Comparison of ENCODE assay signal across 7 cellular contexts in genomic region chr16:88470396-88470680, GRCh38. TPM values are rescaled to one million over a fixed set of nuclear protein-coding genes. Genes with fewer than 3 reads are reported as not detected.
DNase-seq lines count a peak whose midpoint lies in the region; ATAC-seq lines count a peak whose summit lies in the region.
"Not testable (repeated sequence)": the region's sequence is repeated elsewhere in the genome, so short reads cannot be mapped to it uniquely, and the experiment has no call there.

No MANE protein-coding gene starts in this region.

- DNase-seq in CD4-positive, alpha-beta memory T cell = peak; percentile 56 to 78 (median 64)
- DNase-seq in T-helper 17 cell; activated CD8-positive, alpha-beta T cell treated with anti-CD3 and anti-CD28 coated beads, Interleukin-2, amount 10 ng/mL, durations not matched to agents 7 days and 5 days; memory B cell (ENCODE audit: low spot score in 2 of 2); neuronal stem cell (ENCODE audit: low spot score): not testable (repeated sequence)
- peak in 1 of 2 donors; percentile 32 for DNase-seq in central memory CD8-positive, alpha-beta T cell (ENCODE audit: low spot score in 2 of 2)

- not testable (repeated sequence) for H3K27me3 Mint-ChIP-seq in CD4-positive, alpha-beta memory T cell; T-helper 17 cell; activated CD8-positive, alpha-beta T cell treated with anti-CD3 and anti-CD28 coated beads, Interleukin-2, amount 10 ng/mL, durations not matched to agents 7 days and 5 days (ENCODE audit: low read depth); activated naive CD4-positive, alpha-beta T cell treated with anti-CD3 and anti-CD28 coated beads, Interleukin-2, amount 50 U/mL, for 24 hours; central memory CD8-positive, alpha-beta T cell; memory B cell

- H4K8ac ChIP-seq in neuronal stem cell (ENCODE audit: low read depth, low read length) = not testable (repeated sequence)

- H3K4ac ChIP-seq in neuronal stem cell (ENCODE audit: low read length) = not testable (repeated sequence)

- not testable (repeated sequence) for H3K36me3 Mint-ChIP-seq in CD4-positive, alpha-beta memory T cell; T-helper 17 cell (ENCODE audit: low read depth); activated CD8-positive, alpha-beta T cell treated with anti-CD3 and anti-CD28 coated beads, Interleukin-2, amount 10 ng/mL, durations not matched to agents 7 days and 5 days (ENCODE audit: low read depth); activated naive CD4-positive, alpha-beta T cell treated with anti-CD3 and anti-CD28 coated beads, Interleukin-2, amount 50 U/mL, for 24 hours; memory B cell
- H3K36me3 Mint-ChIP-seq in central memory CD8-positive, alpha-beta T cell (ENCODE audit: insufficient read depth) = peaks cover 42% of the 10 kb centered on the region

- POLR2A ChIA-PET in CD4-positive, alpha-beta memory T cell (lab: Charles Lee; ENCODE audit: partially characterized antibody) = interaction anchor here (1.1 to 2.3 kb wide), 2 partner anchors 15 to 17 kb away, joined by 5 to 11 read pairs; partner anchors contain the start of gene ZFPM1
- POLR2A ChIA-PET in activated CD8-positive, alpha-beta T cell treated with anti-CD3 and anti-CD28 coated beads, Interleukin-2, amount 10 ng/mL, durations not matched to agents 7 days and 5 days (lab: Charles Lee) = not testable (repeated sequence)

- CTCF ChIA-PET in CD4-positive, alpha-beta memory T cell (lab: Charles Lee; ENCODE audit: partially characterized antibody); activated CD8-positive, alpha-beta T cell treated with anti-CD3 and anti-CD28 coated beads, Interleukin-2, amount 10 ng/mL, durations not matched to agents 7 days and 5 days (lab: Charles Lee): not testable (repeated sequence)

- peak overlapping the region; percentile 77 to 99 (median 95) for H3K27ac Mint-ChIP-seq in CD4-positive, alpha-beta memory T cell
- H3K27ac Mint-ChIP-seq in T-helper 17 cell (peak overlapping the region; percentile 87), memory B cell (peak overlapping the region; percentile 38)
- peak overlapping the region; percentile 72 for H3K27ac Mint-ChIP-seq in activated CD8-positive, alpha-beta T cell treated with anti-CD3 and anti-CD28 coated beads, Interleukin-2, amount 10 ng/mL, durations not matched to agents 7 days and 5 days
- H3K27ac Mint-ChIP-seq in activated naive CD4-positive, alpha-beta T cell treated with anti-CD3 and anti-CD28 coated beads, Interleukin-2, amount 50 U/mL, for 24 hours = peak overlapping the region; percentile 35
- peak overlapping the region; percentile 89 for H3K27ac Mint-ChIP-seq in central memory CD8-positive, alpha-beta T cell (ENCODE audit: low read depth)

- intact Hi-C loops in CD4-positive, alpha-beta memory T cell (cut with micrococcal nuclease) = not testable (repeated sequence)

- H2BK5ac ChIP-seq in neuronal stem cell (ENCODE audit: low read length) = not testable (repeated sequence)

- H2BK15ac ChIP-seq in neuronal stem cell (ENCODE audit: low read length) = not testable (repeated sequence)

- peaks cover 23 to 66% (median 47%) of the 10 kb centered on the region in 4 donors for H3K4me1 Mint-ChIP-seq in CD4-positive, alpha-beta memory T cell
- H3K4me1 Mint-ChIP-seq in T-helper 17 cell = peaks cover 35% of the 10 kb centered on the region
- H3K4me1 Mint-ChIP-seq in activated CD8-positive, alpha-beta T cell treated with anti-CD3 and anti-CD28 coated beads, Interleukin-2, amount 10 ng/mL, durations not matched to agents 7 days and 5 days (ENCODE audit: low read depth) = peaks cover 61% of the 10 kb centered on the region
- peaks cover 54% of the 10 kb centered on the region for H3K4me1 Mint-ChIP-seq in activated naive CD4-positive, alpha-beta T cell treated with anti-CD3 and anti-CD28 coated beads, Interleukin-2, amount 50 U/mL, for 24 hours
- H3K4me1 Mint-ChIP-seq in central memory CD8-positive, alpha-beta T cell = peaks cover 53% of the 10 kb centered on the region
- peaks cover 21% of the 10 kb centered on the region for H3K4me1 Mint-ChIP-seq in memory B cell

- not testable (repeated sequence) for H3K36me3 ChIP-seq in CD4-positive, alpha-beta memory T cell (ENCODE audit: insufficient read depth, low read length); neuronal stem cell (replicated peaks in 1 of 2; ENCODE audit: control insufficient read depth in 2 of 2, insufficient read depth in 2 of 2, low read length in 2 of 2)

- peak; percentile 25 for ATAC-seq in T-helper 17 cell
- ATAC-seq in activated CD8-positive, alpha-beta T cell treated with anti-CD3 and anti-CD28 coated beads, Interleukin-2, amount 10 ng/mL, durations not matched to agents 7 days and 5 days; memory B cell (ENCODE audit: low read depth): not testable (repeated sequence)
- ATAC-seq in central memory CD8-positive, alpha-beta T cell (replicated peaks; ENCODE audit: extremely low read depth, poor library complexity, severe bottlenecking) = peak; percentile 29

- not testable (repeated sequence) for H2BK12ac ChIP-seq in neuronal stem cell (ENCODE audit: low read length)

- H2AFZ ChIP-seq in neuronal stem cell (ENCODE audit: low read length) = not testable (repeated sequence)

- H3K23ac ChIP-seq in neuronal stem cell (ENCODE audit: low read depth, low read length, poor library complexity) = not testable (repeated sequence)

- not testable (repeated sequence) for H2BK120ac ChIP-seq in neuronal stem cell (ENCODE audit: low read depth, low read length)

- H3K79me1 ChIP-seq in neuronal stem cell (ENCODE audit: low read depth, low read length) = not testable (repeated sequence)

- WGBS in neuronal stem cell (ENCODE audit: extremely low coverage in 2 of 2, insufficient read length in 2 of 2, insufficient replicate concordance in 1 of 2), 2 donors = no CpG with 5 or more reads among the region's 13 CpGs

- not testable (repeated sequence) for H3K14ac ChIP-seq in neuronal stem cell (ENCODE audit: low read length)

- H3K9ac ChIP-seq in neuronal stem cell (ENCODE audit: low read depth, low read length, poor library complexity) = not testable (repeated sequence)

- not testable (repeated sequence) for H3K9me3 ChIP-seq in CD4-positive, alpha-beta memory T cell (ENCODE audit: control insufficient read depth in 1 of 2, low read length in 2 of 2); T-helper 17 cell (ENCODE audit: control insufficient read depth, low read length, poor library complexity, severe bottlenecking); neuronal stem cell (replicated peaks in 1 of 2; ENCODE audit: control insufficient read depth in 2 of 2, insufficient read depth in 1 of 2, low read depth in 1 of 2, low read length in 2 of 2)

- peak overlapping the region in 5 of 8 donors; percentile 43 to 78 (median 66) for H3K4me3 Mint-ChIP-seq in CD4-positive, alpha-beta memory T cell
- H3K4me3 Mint-ChIP-seq in T-helper 17 cell = peak overlapping the region; percentile 60
- not testable (repeated sequence) for H3K4me3 Mint-ChIP-seq in activated CD8-positive, alpha-beta T cell treated with anti-CD3 and anti-CD28 coated beads, Interleukin-2, amount 10 ng/mL, durations not matched to agents 7 days and 5 days; activated naive CD4-positive, alpha-beta T cell treated with anti-CD3 and anti-CD28 coated beads, Interleukin-2, amount 50 U/mL, for 24 hours; memory B cell
- peak overlapping the region; percentile 45 for H3K4me3 Mint-ChIP-seq in central memory CD8-positive, alpha-beta T cell

- H3K4me2 ChIP-seq in neuronal stem cell (ENCODE audit: insufficient read depth, low read length, poor library complexity, severe bottlenecking) = not testable (repeated sequence)

- H3K27me3 ChIP-seq in CD4-positive, alpha-beta memory T cell (ENCODE audit: insufficient read depth, low read length); neuronal stem cell (ENCODE audit: control insufficient read depth in 3 of 3, insufficient read depth in 3 of 3, low read depth in 1 of 3, low read length in 3 of 3): not testable (repeated sequence)

- H4K91ac ChIP-seq in neuronal stem cell (ENCODE audit: low read depth, low read length, poor library complexity) = not testable (repeated sequence)

- H3K4me1 ChIP-seq in CD4-positive, alpha-beta memory T cell (ENCODE audit: insufficient read depth, low read length) = peaks cover 72% of the 10 kb centered on the region
- H3K4me1 ChIP-seq in neuronal stem cell (ENCODE audit: control insufficient read depth in 2 of 2, insufficient read depth in 1 of 2, low read depth in 1 of 2, low read length in 2 of 2) = not testable (repeated sequence)

- peak overlapping the region; percentile 74 for H2AK5ac ChIP-seq in neuronal stem cell (ENCODE audit: low read depth, low read length)

- not testable (repeated sequence) for H3K18ac ChIP-seq in neuronal stem cell (ENCODE audit: low read length)

- H3K9me3 Mint-ChIP-seq in CD4-positive, alpha-beta memory T cell = peaks cover 0 to 10% (median 0%) of the 10 kb centered on the region in 8 donors
- not testable (repeated sequence) for H3K9me3 Mint-ChIP-seq in activated CD8-positive, alpha-beta T cell treated with anti-CD3 and anti-CD28 coated beads, Interleukin-2, amount 10 ng/mL, durations not matched to agents 7 days and 5 days (ENCODE audit: insufficient read depth); activated naive CD4-positive, alpha-beta T cell treated with anti-CD3 and anti-CD28 coated beads, Interleukin-2, amount 50 U/mL, for 24 hours; central memory CD8-positive, alpha-beta T cell; memory B cell

- peak overlapping the region; percentile 63 for H3K27ac ChIP-seq in CD4-positive, alpha-beta memory T cell (ENCODE audit: low read depth, low read length)
- H3K27ac ChIP-seq in neuronal stem cell (replicated peaks; ENCODE audit: low read length) = not testable (repeated sequence)

- not testable (repeated sequence) for H3K4me3 ChIP-seq in CD4-positive, alpha-beta memory T cell (ENCODE audit: low read length in 2 of 2); neuronal stem cell (ENCODE audit: low read length in 2 of 2)

RNA-seq across cellular contexts. Expression of gene ZFPM1, which starts 17.3 kb away (rescaled TPM):
- 10 to 100 TPM; 19.0 to 20.5 TPM for total RNA-seq in CD4-positive, alpha-beta memory T cell
- under 1 TPM; 0.07 to 0.48 TPM for polyA plus RNA-seq in CD4-positive, alpha-beta memory T cell
- total RNA-seq in T-helper 17 cell = 10 to 100 TPM; 24.6 to 29.4 TPM
- 10 to 100 TPM; 15.8 to 19.3 TPM for total RNA-seq in activated CD8-positive, alpha-beta T cell treated with anti-CD3 and anti-CD28 coated beads, Interleukin-2, amount 10 ng/mL, durations not matched to agents 7 days and 5 days
- 3.8 TPM for polyA plus RNA-seq in neuronal stem cell (2013, experiment 1 of 2)
- 4.0 TPM for polyA plus RNA-seq in neuronal stem cell (2013, experiment 2 of 2)

Comparison
In these comparisons a context has a peak if more than half of its experiments do, and no peak if none do; other contexts are left out.
1. H3K27ac Mint-ChIP-seq: peak in every context shown above with its lines; median percentile 95 in CD4-positive, alpha-beta memory T cell; 89 in central memory CD8-positive, alpha-beta T cell; 87 in T-helper 17 cell; 72 in activated CD8-positive, alpha-beta T cell treated with anti-CD3 and anti-CD28 coated beads, Interleukin-2, amount 10 ng/mL, durations not matched to agents 7 days and 5 days; 38 in memory B cell; 35 in activated naive CD4-positive, alpha-beta T cell treated with anti-CD3 and anti-CD28 coated beads, Interleukin-2, amount 50 U/mL, for 24 hours.